ENCODE assay signal across 8 cellular contexts in the genomic region with DNA sequence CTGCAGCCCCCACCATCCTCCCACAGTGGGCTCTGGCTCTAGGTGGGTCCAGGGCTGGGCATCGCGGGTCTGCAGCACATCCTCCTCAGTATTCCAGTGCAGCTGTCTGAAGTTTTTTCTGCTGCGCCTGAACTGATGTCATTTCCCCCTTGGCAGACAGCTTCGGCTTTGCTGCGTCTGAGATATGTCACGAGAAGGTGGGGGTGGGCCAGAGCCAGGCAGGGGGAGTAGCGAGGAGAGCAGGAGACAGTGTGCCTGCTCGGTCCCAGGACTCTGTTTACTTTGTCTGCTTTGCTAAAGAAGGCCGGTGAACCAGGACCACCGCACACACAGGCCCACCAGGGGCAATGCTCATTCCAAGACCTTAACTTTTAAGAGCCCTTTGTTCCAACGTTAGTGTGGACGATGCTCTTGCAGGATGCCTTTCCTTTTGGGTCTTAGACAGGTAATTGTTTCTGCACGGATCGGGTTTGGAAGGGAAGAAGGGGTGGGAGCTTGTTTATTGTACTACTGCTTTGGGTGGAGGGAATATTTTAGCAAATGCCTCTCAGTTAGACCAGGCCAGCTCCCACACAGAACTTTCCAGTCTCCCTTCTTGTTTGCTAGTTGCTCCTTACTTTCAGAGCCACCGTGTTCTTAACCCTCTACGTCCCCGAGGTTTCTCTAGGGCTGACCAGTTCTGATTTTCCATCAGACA.
DNase-seq lines count a peak whose midpoint lies in the region; ATAC-seq lines count a peak whose summit lies in the region.

No MANE protein-coding gene starts in this region.

- H3K9me3 ChIP-seq in HUES48 (ENCODE audit: control insufficient read depth, insufficient read depth, low read length), result no peaks in the 10 kb centered on the region

- H3K27ac ChIP-seq in HUES48 (ENCODE audit: low read depth, low read length), result peak overlapping the region; percentile 91

- no peaks in the 10 kb centered on the region for H3K36me3 ChIP-seq in HUES48 (ENCODE audit: control insufficient read depth, insufficient read depth, low read length)

- H3K9ac ChIP-seq in HUES48 (ENCODE audit: low read depth, low read length), result peak overlapping the region; percentile 37

- peaks cover 48% of the 10 kb centered on the region for H3K4me1 ChIP-seq in HUES48 (ENCODE audit: control insufficient read depth, insufficient read depth, low read length)

- DNase-seq in activated naive CD4-positive, alpha-beta T cell treated with anti-CD3 and anti-CD28 coated beads, Interleukin-2, amount 50 U/mL, for 16 hours, result peak; percentile 17
- DNase-seq in head of caudate nucleus (peak; percentile 25 to 82 (median 60)), non-pigmented ciliary epithelial cell (ENCODE audit: low read depth) (peak; percentile 78), SW 1271 (lab: John Stamatoyannopoulos, UW) (no peak)

- H3K4me3 ChIP-seq in HUES48 (ENCODE audit: low read depth, low read length), result peak overlapping the region; percentile 29

- no peaks in the 10 kb centered on the region for H3K27me3 ChIP-seq in HUES48 (ENCODE audit: control insufficient read depth, insufficient read depth, low read length)

- intact Hi-C loops in head of caudate nucleus (cut with DNase I), result no loop called here

- no peak for ATAC-seq in HG02938 (IDR thresholded peaks at IDR 0.05; ENCODE audit: unreplicated experiment)
- no peak for ATAC-seq in HG03135 (IDR thresholded peaks at IDR 0.05; ENCODE audit: unreplicated experiment)
- no peak for ATAC-seq in HG02642 (IDR thresholded peaks at IDR 0.05; ENCODE audit: poor library complexity, unreplicated experiment)

Comparison
In these comparisons a context has a peak if more than half of its experiments do, and no peak if none do; other contexts are left out.
1. DNase-seq: peak in activated naive CD4-positive, alpha-beta T cell treated with anti-CD3 and anti-CD28 coated beads, Interleukin-2, amount 50 U/mL, for 16 hours (single experiment), head of caudate nucleus (42 of 42) and non-pigmented ciliary epithelial cell (single experiment); none in SW 1271 (0 of 2).